In genomic region chr9:40106003-40106782, GRCh38 we compare ENCODE assay signal across 8 cellular contexts.
DNase-seq lines count a peak whose midpoint lies in the region; ATAC-seq and TF ChIP-seq lines count a peak whose summit lies in the region.
"Not testable (repeated sequence)": the region's sequence is repeated elsewhere in the genome, so short reads cannot be mapped to it uniquely, and the experiment has no call there.

No MANE protein-coding gene starts in this region.

- H3K27ac ChIP-seq in HL-60 (replicated peaks); epithelial cell of prostate: not testable (repeated sequence)
- peak overlapping the region in 1 of 2 donors; percentile 38 for H3K27ac ChIP-seq in thoracic aorta

- not testable (repeated sequence) for H3K4me1 Mint-ChIP-seq in T-helper 2 cell treated with Interferon-gamma antibody and Interleukin-4, amounts not matched to agents 5 μg/mL and 100 μg/mL, for 36 hours (ENCODE audit: low read depth); activated naive CD8-positive, alpha-beta T cell (ENCODE audit: low read depth)

- not testable (repeated sequence) for H3K36me3 ChIP-seq in thoracic aorta

- DNase-seq in EL (peak; percentile 4), HL-60 (ENCODE audit: low read depth in 1 of 2, low spot score in 1 of 2) (peak; percentile 0), epithelial cell of prostate (ENCODE audit: low read depth, low spot score) (peak; percentile 8), left kidney (ENCODE audit: low read depth, low spot score) (peak; percentile 7), retina (peak; percentile 39)
- peak; percentile 39 for DNase-seq in T-helper 2 cell treated with Interferon-gamma antibody and Interleukin-4, amounts not matched to agents 5 μg/mL and 100 μg/mL, for 36 hours (ENCODE audit: low spot score)
- DNase-seq in thoracic aorta (ENCODE audit: low spot score), result not testable (repeated sequence)

- not testable (repeated sequence) for ATAC-seq in thoracic aorta (ENCODE audit: insufficient number of reproducible peaks, low FRiP score, low read depth)

- H3K27me3 Mint-ChIP-seq in T-helper 2 cell treated with Interferon-gamma antibody and Interleukin-4, amounts not matched to agents 5 μg/mL and 100 μg/mL, for 36 hours (ENCODE audit: low read depth); activated naive CD8-positive, alpha-beta T cell: not testable (repeated sequence)

- H3K27ac Mint-ChIP-seq in T-helper 2 cell treated with Interferon-gamma antibody and Interleukin-4, amounts not matched to agents 5 μg/mL and 100 μg/mL, for 36 hours, result peak overlapping the region; percentile 95
- peak overlapping the region; percentile 50 for H3K27ac Mint-ChIP-seq in activated naive CD8-positive, alpha-beta T cell

- H3K4me1 ChIP-seq in thoracic aorta (ENCODE audit: control insufficient read depth in 1 of 2, low read depth in 2 of 2), result not testable (repeated sequence)

- H3K36me3 Mint-ChIP-seq in T-helper 2 cell treated with Interferon-gamma antibody and Interleukin-4, amounts not matched to agents 5 μg/mL and 100 μg/mL, for 36 hours (ENCODE audit: low read depth); activated naive CD8-positive, alpha-beta T cell: not testable (repeated sequence)

- peak overlapping the region; percentile 93 for H3K4me3 Mint-ChIP-seq in T-helper 2 cell treated with Interferon-gamma antibody and Interleukin-4, amounts not matched to agents 5 μg/mL and 100 μg/mL, for 36 hours
- H3K4me3 Mint-ChIP-seq in activated naive CD8-positive, alpha-beta T cell, result peak overlapping the region; percentile 82

- H3K27me3 ChIP-seq in HL-60 (ENCODE audit: insufficient read depth, poor library complexity, severe bottlenecking); thoracic aorta (replicated peaks; ENCODE audit: insufficient read depth): not testable (repeated sequence)

- TF ChIP-seq CTCF in HL-60 (IDR thresholded peaks at IDR 0.05; ENCODE audit: insufficient read depth, low read length); thoracic aorta (IDR thresholded peaks at IDR 0.05): not testable (repeated sequence)

- not testable (repeated sequence) for H3K9me3 Mint-ChIP-seq in T-helper 2 cell treated with Interferon-gamma antibody and Interleukin-4, amounts not matched to agents 5 μg/mL and 100 μg/mL, for 36 hours; activated naive CD8-positive, alpha-beta T cell (ENCODE audit: low read depth)

- H3K9me3 ChIP-seq in thoracic aorta, result not testable (repeated sequence)

- not testable (repeated sequence) for H3K4me3 ChIP-seq in HL-60 (replicated peaks; ENCODE audit: insufficient read depth, low read length)
- H3K4me3 ChIP-seq in thoracic aorta, result peak overlapping the region; percentile 70
